Comparison of ENCODE assay signal across 8 cellular contexts in genomic region chr6:158040051-158040803, GRCh38. TPM values are rescaled to one million over a fixed set of nuclear protein-coding genes. Genes with fewer than 3 reads are reported as not detected.
DNase-seq lines count a peak whose midpoint lies in the region; ATAC-seq, FAIRE-seq and TF ChIP-seq lines count a peak whose summit lies in the region.

No MANE protein-coding gene starts in this region.

- TF ChIP-seq POLR2A in A549 (IDR thresholded peaks at IDR 0.05; ENCODE audit: low read length) (no peak), adrenal gland (IDR thresholded peaks at IDR 0.05) (peak in 1 of 2 donors; percentile 81)

- no peaks in the 10 kb centered on the region for H3K36me3 ChIP-seq in adrenal gland (replicated peaks in 1 of 2)
- no peaks in the 10 kb centered on the region for H3K36me3 ChIP-seq in hepatocyte (replicated peaks; ENCODE audit: insufficient read depth, low read depth)

- no peak overlapping the region for H2AFZ ChIP-seq in hepatocyte

- H3K9me3 ChIP-seq in A549, result no peaks in the 10 kb centered on the region
- no peaks in the 10 kb centered on the region for H3K9me3 ChIP-seq in adrenal gland (replicated peaks in 1 of 3)
- H3K9me3 ChIP-seq in hepatocyte (ENCODE audit: low read depth), result no peaks in the 10 kb centered on the region

- peak; percentile 88 to 90; a peak in 4 of 5 replicates for TF ChIP-seq EP300 in A549 (IDR thresholded peaks at IDR 0.05)

- no peak for TF ChIP-seq CTCF in A549 (IDR thresholded peaks at IDR 0.05)
- TF ChIP-seq CTCF in adrenal gland (IDR thresholded peaks at IDR 0.05), result no peak
- TF ChIP-seq CTCF in hepatocyte (IDR thresholded peaks at IDR 0.05; ENCODE audit: poor library complexity), result no peak

- no peaks in the 10 kb centered on the region for H3K9me2 ChIP-seq in hepatocyte (replicated peaks; ENCODE audit: insufficient read depth)

- H3K27me3 ChIP-seq in adrenal gland (no peaks in the 10 kb centered on the region), hepatocyte (no peaks in the 10 kb centered on the region)

- intact Hi-C loops in adrenal gland (cut with DNase I), result no loop called here

- TF ChIP-seq RAD21 in A549 (conservative IDR thresholded peaks at IDR 0.05 in 1 of 2, IDR thresholded peaks at IDR 0.05 in 1 of 2), result peak in 1 of 2 experiments; percentile 31; a peak in 2 of 5 replicates

- peaks cover 70% of the 10 kb centered on the region for H3K4me1 ChIP-seq in A549
- peaks cover 41 to 48% of the 10 kb centered on the region in 2 donors for H3K4me1 ChIP-seq in adrenal gland (replicated peaks in 1 of 2)
- H3K4me1 ChIP-seq in hepatocyte (ENCODE audit: insufficient read depth), result peaks cover 52% of the 10 kb centered on the region

- peak; percentile 76 to 84 for ATAC-seq in A549
- ATAC-seq in GM18861 (IDR thresholded peaks at IDR 0.05; ENCODE audit: unreplicated experiment), result peak; percentile 64
- peak; percentile 63 for ATAC-seq in stimulated activated naive CD8-positive, alpha-beta T cell treated with anti-CD3 and anti-CD28 coated beads, Interleukin-15, Interleukin-2, amounts not matched to agents 100 U/mL and 50 U/mL, for 24 hours
- no peak for ATAC-seq in HG03469 (IDR thresholded peaks at IDR 0.05; ENCODE audit: unreplicated experiment)

- peak overlapping the region; percentile 94 to 100 for H3K27ac ChIP-seq in A549
- peak overlapping the region; percentile 71 to 93 (median 85) for H3K27ac ChIP-seq in adrenal gland
- H3K27ac ChIP-seq in hepatocyte, result peak overlapping the region; percentile 93

- CTCF ChIA-PET in A549 (lab: Yijun Ruan, JAX), result interaction anchor here (0.8 to 4.4 kb wide), 5 partner anchors 14 to 49 kb away, joined by 3 to 25 read pairs (median 4); no protein-coding TSS in a partner anchor

- H4K20me1 ChIP-seq in hepatocyte (ENCODE audit: insufficient read depth, poor library complexity, severe bottlenecking), result no peaks in the 10 kb centered on the region

- H3K4me3 ChIP-seq in A549, result peak overlapping the region; percentile 20; the same call in 1 of the 3 replicates
- H3K4me3 ChIP-seq in adrenal gland, result peak overlapping the region in 1 of 4 donors; percentile 25
- no peak overlapping the region for H3K4me3 ChIP-seq in hepatocyte

- peak; percentile 63 for FAIRE-seq in A549 (lab: Jason Lieb, UNC)

- peak; percentile 88 to 95 for DNase-seq in A549 (ENCODE audit: low read depth in 1 of 2, low spot score in 1 of 2)
- DNase-seq in MV-4-11 (lab: John Stamatoyannopoulos, UW), result peak; percentile 64
- DNase-seq in adrenal gland, result peak; percentile 54 to 87 (median 78)
- DNase-seq in hepatocyte (ENCODE audit: low spot score), result peak; percentile 84
- DNase-seq in stimulated activated naive CD8-positive, alpha-beta T cell treated with anti-CD3 and anti-CD28 coated beads, Interleukin-15, Interleukin-2, amounts not matched to agents 100 U/mL and 50 U/mL, for 24 hours, result peak; percentile 32
- no peak for DNase-seq in NCI-H510A (lab: John Stamatoyannopoulos, UW)

- H3K4me2 ChIP-seq in A549 (peak overlapping the region; percentile 90), hepatocyte (peak overlapping the region; percentile 55)

- 1% methylated on average over 6 of the region's 6 CpGs for WGBS in A549 (ENCODE audit: missing lambda C conversion rate)
- WGBS in adrenal gland, 4 donors, result 20 to 34% (median 24%) methylated on average over 4 to 6 of the region's 6 CpGs
- WGBS in hepatocyte (ENCODE audit: low lambda C conversion rate, missing lambda C conversion rate), result 38% methylated on average over 6 of the region's 6 CpGs

- POLR2A ChIA-PET in A549 (lab: Yijun Ruan, JAX), result interaction anchor here (1.1 to 1.3 kb wide), 2 partner anchors 14 to 57 kb away, joined by 3 to 7 read pairs; no protein-coding TSS in a partner anchor

- H3K79me2 ChIP-seq in hepatocyte, result peaks cover 20% of the 10 kb centered on the region

TF ChIP-seq in A549, 52 proteins besides CTCF, POLR2A, EP300 and RAD21 (continues in another document):
- no peak for TF ChIP-seq ZFP36 (IDR thresholded peaks at IDR 0.05; ENCODE audit: borderline replicate concordance, partially characterized antibody)
- no peak for TF ChIP-seq RNF2 (IDR thresholded peaks at IDR 0.05; ENCODE audit: borderline replicate concordance, low read depth)
- no peak; the same call in 1 of the 2 replicates for TF ChIP-seq KDM1A (IDR thresholded peaks at IDR 0.05; ENCODE audit: low read depth)
- TF ChIP-seq CHD2 (IDR thresholded peaks at IDR 0.05; ENCODE audit: low read length, partially characterized antibody), result no peak
- no peak for TF ChIP-seq CBX8 (IDR thresholded peaks at IDR 0.05)
- TF ChIP-seq NFE2L2 (conservative IDR thresholded peaks at IDR 0.05; ENCODE audit: low read length), result peak; percentile 91
- TF ChIP-seq PBX3 (IDR thresholded peaks at IDR 0.05), result peak; percentile 76
- peak; percentile 99 for TF ChIP-seq MAFK (IDR thresholded peaks at IDR 0.05; ENCODE audit: partially characterized antibody)
- TF ChIP-seq ZNF302 (CRISPR knock-in tag; IDR thresholded peaks at IDR 0.05), result no peak
- no peak; the same call in 1 of the 2 replicates for TF ChIP-seq FOSB (CRISPR knock-in tag; IDR thresholded peaks at IDR 0.05)
- peak; percentile 98 for TF ChIP-seq FOSL2 (IDR thresholded peaks at IDR 0.05)
- TF ChIP-seq FOSL2 (CRISPR knock-in tag; IDR thresholded peaks at IDR 0.05), result peak; percentile 99
- TF ChIP-seq EHMT2 (IDR thresholded peaks at IDR 0.05; ENCODE audit: low read depth), result no peak
- TF ChIP-seq CBX2 (IDR thresholded peaks at IDR 0.05; ENCODE audit: borderline replicate concordance, low read depth), result no peak
- no peak for TF ChIP-seq ELK1 (IDR thresholded peaks at IDR 0.05; ENCODE audit: low read depth, low read length)
- TF ChIP-seq HDAC2 (IDR thresholded peaks at IDR 0.05), result no peak
- TF ChIP-seq MYC (IDR thresholded peaks at IDR 0.05; ENCODE audit: borderline replicate concordance, low read length), result no peak
- no peak for TF ChIP-seq MAZ (IDR thresholded peaks at IDR 0.05; ENCODE audit: borderline replicate concordance, low read depth, low read length)
- peak; percentile 27; the same call in 1 of the 3 replicates for TF ChIP-seq SMC3 (IDR thresholded peaks at IDR 0.05)
- TF ChIP-seq ZSCAN20 (CRISPR knock-in tag; IDR thresholded peaks at IDR 0.05), result no peak
- no peak for TF ChIP-seq REST (IDR thresholded peaks at IDR 0.05)
- no peak for TF ChIP-seq KDM5A (IDR thresholded peaks at IDR 0.05)

RNA-seq across cellular contexts. Expression of gene SYNJ2, which starts 58.6 kb away (rescaled TPM):
- polyA plus RNA-seq in A549 (2011; rRNA removed), result 22.3 and 24.7 TPM in 2 replicates
- polyA plus RNA-seq in A549 (2012; cell fraction: cytosol; rRNA removed), result 28.9 and 30.2 TPM in 2 replicates
- polyA plus RNA-seq in A549 (2012; cell fraction: nucleus; rRNA removed), result 21.6 and 25.1 TPM in 2 replicates
- 26.5 to 28.5 TPM (median 26.7 TPM) in 3 replicates for polyA plus RNA-seq in A549 (2017; fragmentation: RNase III; extraction: RNeasy Plus Mini Kit Qiagen cat#74134 plus additional on column Dnase treatment)
- polyA minus RNA-seq in A549 (2011; rRNA and poly(A)+ RNA removed), result 31.0 and 31.9 TPM in 2 replicates
- total RNA-seq in adrenal gland, result 10 to 100 TPM; 10.1 to 20.5 (median 16.1) TPM
- polyA plus RNA-seq in adrenal gland, result 1 to 10 TPM; 5.9 to 6.8 (median 6.6) TPM
- total RNA-seq in hepatocyte, result 15.4 and 15.6 TPM in 2 replicates
- 16.5 and 21.4 TPM in 2 replicates for polyA plus RNA-seq in hepatocyte
